29 cellular contexts compared by ENCODE assay signal in the genomic region with DNA sequence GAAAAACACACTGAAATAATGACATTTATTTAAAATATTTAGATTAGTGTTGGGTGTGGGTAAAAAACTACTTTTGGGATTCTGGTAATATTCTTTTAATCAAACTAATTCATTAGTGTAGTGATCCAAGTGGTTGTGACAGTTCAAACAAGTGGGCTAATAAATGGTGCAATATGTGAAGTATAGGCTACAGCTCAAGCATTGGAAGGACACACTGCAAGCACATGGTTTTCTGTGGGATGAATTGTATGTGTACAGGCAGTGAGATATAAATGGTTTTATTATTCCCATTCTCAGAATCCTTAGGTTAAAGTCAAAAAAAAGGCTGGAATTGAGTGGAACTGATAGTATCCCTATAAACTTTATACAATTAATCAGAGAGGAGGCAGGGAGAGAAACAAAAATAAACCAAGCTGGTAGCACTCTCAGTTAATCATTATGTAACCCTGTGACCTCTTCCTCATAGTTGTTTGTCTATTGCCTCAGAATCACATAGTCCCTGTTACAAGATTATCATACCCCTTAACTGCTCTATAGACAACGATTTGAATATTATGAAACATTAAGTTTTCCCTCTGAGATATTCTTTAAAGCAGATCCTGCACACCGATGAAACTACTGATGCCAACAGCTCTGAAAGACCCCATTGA.
DNase-seq lines count a peak whose midpoint lies in the region; ATAC-seq, FAIRE-seq and TF ChIP-seq lines count a peak whose summit lies in the region.
"Had no signal": no experiment of that assay in that cellular context is flagged by ENCODE, and none has a peak within 500 bp of the region (broad histone marks: within the 10 kb centered on the region; RNA-seq: fewer than 3 reads in every experiment).

No MANE protein-coding gene starts in this region.

- H3K9me3 ChIP-seq in pancreas, result no peaks in the 10 kb centered on the region
- H3K9me3 ChIP-seq: prostate gland, SJSA1, thyroid gland had no signal

- POLR2A ChIA-PET in activated CD4-positive, alpha-beta T cell treated with anti-CD3 and anti-CD28 coated beads, Interleukin-2, amount 10 ng/mL, durations not matched to agents 7 days and 5 days (lab: Charles Lee), result no interaction called here

- H3K36me3 ChIP-seq in pancreas, result no peaks in the 10 kb centered on the region
- H3K36me3 ChIP-seq: prostate gland, SJSA1, thyroid gland had no signal

- intact Hi-C loops in pancreas (cut with DNase I), result no loop called here

- H3K27me3 ChIP-seq in pancreas, result no peaks in the 10 kb centered on the region
- H3K27me3 ChIP-seq: SJSA1, thyroid gland had no signal

- no peaks in the 10 kb centered on the region for H3K9me3 Mint-ChIP-seq in activated CD4-positive, alpha-beta T cell treated with anti-CD3 and anti-CD28 coated beads, Interleukin-2, amount 10 ng/mL, durations not matched to agents 7 days and 5 days
- H3K9me3 Mint-ChIP-seq: activated CD4-positive, alpha-beta memory T cell treated with anti-CD3 and anti-CD28 coated beads for 36 hours; activated naive CD4-positive, alpha-beta T cell treated with anti-CD3 and anti-CD28 coated beads, Interleukin-2, amount 50 U/mL, for 24 hours; activated T-helper 17 cell treated with anti-CD3 and anti-CD28 coated beads, Interleukin-2, amount 50 U/mL, for 72 hours; GM23338; HFFc6; stimulated activated naive CD8-positive, alpha-beta T cell treated with anti-CD3 and anti-CD28 coated beads, Interleukin-15, amount 100 ng/mL, for 72 hours had no signal

- H3K4me1 Mint-ChIP-seq in activated CD4-positive, alpha-beta T cell treated with anti-CD3 and anti-CD28 coated beads, Interleukin-2, amount 10 ng/mL, durations not matched to agents 7 days and 5 days, result no peaks in the 10 kb centered on the region
- H3K4me1 Mint-ChIP-seq: activated naive CD4-positive, alpha-beta T cell treated with anti-CD3 and anti-CD28 coated beads, Interleukin-2, amount 50 U/mL, for 24 hours; activated T-helper 17 cell treated with anti-CD3 and anti-CD28 coated beads, Interleukin-2, amount 50 U/mL, for 72 hours; stimulated activated naive CD8-positive, alpha-beta T cell treated with anti-CD3 and anti-CD28 coated beads, Interleukin-15, amount 100 ng/mL, for 72 hours had no signal

- H3K4me3 ChIP-seq in pancreas, result no peak overlapping the region
- H3K4me3 ChIP-seq: GM23338, prostate gland, SJSA1, thyroid gland had no signal

- CTCF ChIA-PET in activated CD4-positive, alpha-beta T cell treated with anti-CD3 and anti-CD28 coated beads, Interleukin-2, amount 10 ng/mL, durations not matched to agents 7 days and 5 days (lab: Charles Lee), result no interaction called here

- DNase-seq in DMS53 (lab: John Stamatoyannopoulos, UW), result peak; percentile 42
- peak; percentile 52 for DNase-seq in kidney tubule cell (ENCODE audit: low spot score)
- DNase-seq in pancreas, result no peak
- no peak for DNase-seq in activated CD4-positive, alpha-beta T cell treated with anti-CD3 and anti-CD28 coated beads, Interleukin-2, amount 10 ng/mL, durations not matched to agents 7 days and 5 days
- no peak for DNase-seq in NOMO-1 treated with DMSO at 0.1 percent for 48 hours (lab: John Stamatoyannopoulos, UW; ENCODE audit: unreplicated experiment)
- no peak for DNase-seq in stimulated activated CD4-positive, alpha-beta T cell treated with anti-CD3 and anti-CD28 coated beads, Interleukin-2, amount 100 ng/mL, for 24 hours
- DNase-seq in retina, result no peak
- DNase-seq: activated CD4-positive, alpha-beta memory T cell treated with anti-CD3 and anti-CD28 coated beads for 36 hours; activated CD8-positive, alpha-beta memory T cell treated with anti-CD3 and anti-CD28 coated beads, Interleukin-2, amount 50 U/mL, for 48 hours; glutamatergic neuron; HFFc6; kidney; NCI-H1417 treated with DMSO at 0.1 percent for 48 hours; NCI-H2081; NCI-H2227 treated with DMSO at 0.1 percent for 48 hours; NCI-H748 treated with DMSO at 0.1 percent for 48 hours; stimulated activated CD8-positive, alpha-beta memory T cell treated with anti-CD3 and anti-CD28 coated beads, Interleukin-4, amount 100 ng/mL, for 48 hours; stimulated activated naive CD8-positive, alpha-beta T cell treated with anti-CD3 and anti-CD28 coated beads, Interleukin-15, amount 100 ng/mL, for 72 hours; T-helper 1 cell; thyroid gland had no signal

- ATAC-seq in HG03432 (IDR thresholded peaks at IDR 0.05; ENCODE audit: unreplicated experiment) (peak; percentile 54), pancreas (peak in 3 of 4 donors; percentile 56 to 81 (median 60))
- ATAC-seq: activated CD4-positive, CD25-positive, alpha-beta regulatory T cell treated with anti-CD3 and anti-CD28 coated beads, Interleukin-2, amount 50 U/mL, for 24 hours; activated T-helper 17 cell treated with anti-CD3 and anti-CD28 coated beads, Interleukin-2, amount 50 U/mL, for 72 hours; GM23338; stimulated activated naive CD8-positive, alpha-beta T cell treated with anti-CD3 and anti-CD28 coated beads, Interleukin-15, amount 100 ng/mL, for 72 hours had no signal

- H3K27ac ChIP-seq in pancreas, result no peak overlapping the region
- H3K27ac ChIP-seq: KMS-11, prostate gland, SJSA1, thyroid gland had no signal

- H3K4me1 ChIP-seq in pancreas, result no peaks in the 10 kb centered on the region
- H3K4me1 ChIP-seq: prostate gland, SJSA1, thyroid gland had no signal

- H3K27ac Mint-ChIP-seq in activated CD4-positive, alpha-beta T cell treated with anti-CD3 and anti-CD28 coated beads, Interleukin-2, amount 10 ng/mL, durations not matched to agents 7 days and 5 days, result no peak overlapping the region
- H3K27ac Mint-ChIP-seq: activated CD4-positive, alpha-beta memory T cell treated with anti-CD3 and anti-CD28 coated beads for 36 hours; activated T-helper 17 cell treated with anti-CD3 and anti-CD28 coated beads, Interleukin-2, amount 50 U/mL, for 72 hours; GM23338; HFFc6; stimulated activated naive CD8-positive, alpha-beta T cell treated with anti-CD3 and anti-CD28 coated beads, Interleukin-15, amount 100 ng/mL, for 72 hours had no signal

- FAIRE-seq in pancreas (lab: Jason Lieb, UNC), result no peak
- FAIRE-seq: bronchial epithelial cell, kidney had no signal

- WGBS in pancreas, 2 donors, result 13 to 29% methylated on average over 2 of the region's 2 CpGs

- no peak overlapping the region for H3K4me3 Mint-ChIP-seq in activated CD4-positive, alpha-beta T cell treated with anti-CD3 and anti-CD28 coated beads, Interleukin-2, amount 10 ng/mL, durations not matched to agents 7 days and 5 days
- H3K4me3 Mint-ChIP-seq: activated CD4-positive, alpha-beta memory T cell treated with anti-CD3 and anti-CD28 coated beads for 36 hours; activated naive CD4-positive, alpha-beta T cell treated with anti-CD3 and anti-CD28 coated beads, Interleukin-2, amount 50 U/mL, for 24 hours; activated T-helper 17 cell treated with anti-CD3 and anti-CD28 coated beads, Interleukin-2, amount 50 U/mL, for 72 hours; GM23338; HFFc6; stimulated activated naive CD8-positive, alpha-beta T cell treated with anti-CD3 and anti-CD28 coated beads, Interleukin-15, amount 100 ng/mL, for 72 hours had no signal

- no peaks in the 10 kb centered on the region for H3K27me3 Mint-ChIP-seq in activated CD4-positive, alpha-beta T cell treated with anti-CD3 and anti-CD28 coated beads, Interleukin-2, amount 10 ng/mL, durations not matched to agents 7 days and 5 days
- H3K27me3 Mint-ChIP-seq: activated CD4-positive, alpha-beta memory T cell treated with anti-CD3 and anti-CD28 coated beads for 36 hours; activated naive CD4-positive, alpha-beta T cell treated with anti-CD3 and anti-CD28 coated beads, Interleukin-2, amount 50 U/mL, for 24 hours; activated T-helper 17 cell treated with anti-CD3 and anti-CD28 coated beads, Interleukin-2, amount 50 U/mL, for 72 hours; stimulated activated naive CD8-positive, alpha-beta T cell treated with anti-CD3 and anti-CD28 coated beads, Interleukin-15, amount 100 ng/mL, for 72 hours had no signal

- no peaks in the 10 kb centered on the region for H3K36me3 Mint-ChIP-seq in activated CD4-positive, alpha-beta T cell treated with anti-CD3 and anti-CD28 coated beads, Interleukin-2, amount 10 ng/mL, durations not matched to agents 7 days and 5 days (ENCODE audit: low read depth)
- H3K36me3 Mint-ChIP-seq: activated CD4-positive, alpha-beta memory T cell treated with anti-CD3 and anti-CD28 coated beads for 36 hours; activated naive CD4-positive, alpha-beta T cell treated with anti-CD3 and anti-CD28 coated beads, Interleukin-2, amount 50 U/mL, for 24 hours had no signal

- TF ChIP-seq CTCF in pancreas (IDR thresholded peaks at IDR 0.05), result no peak

Comparison
In these comparisons a context has a peak if more than half of its experiments do, and no peak if none do; other contexts are left out.
1. DNase-seq: peak in DMS53 (single experiment) and kidney tubule cell (single experiment); none in pancreas (0 of 6), activated CD4-positive, alpha-beta T cell treated with anti-CD3 and anti-CD28 coated beads, Interleukin-2, amount 10 ng/mL, durations not matched to agents 7 days and 5 days (single experiment), NOMO-1 treated with DMSO at 0.1 percent for 48 hours (single experiment), stimulated activated CD4-positive, alpha-beta T cell treated with anti-CD3 and anti-CD28 coated beads, Interleukin-2, amount 100 ng/mL, for 24 hours (0 of 2) and retina (single experiment).